ENCODE assay signal across 7 cellular contexts in genomic region chr7:156556083-156556482, GRCh38.
"Had no signal": no experiment of that assay in that cellular context is flagged by ENCODE, and none has a peak within 500 bp of the region (broad histone marks: within the 10 kb centered on the region; RNA-seq: fewer than 3 reads in every experiment).

No MANE protein-coding gene starts in this region.

- FAIRE-seq: GM12878, GM12891, GM12892, GM18507, GM19239 had no signal

- DNase-seq: GDM1, GF-D8 had no signal

- ATAC-seq: GM12878 had no signal

- H3K4me3 ChIP-seq: GM12878 had no signal
